ENCODE assay signal across 9 cellular contexts in the genomic region with DNA sequence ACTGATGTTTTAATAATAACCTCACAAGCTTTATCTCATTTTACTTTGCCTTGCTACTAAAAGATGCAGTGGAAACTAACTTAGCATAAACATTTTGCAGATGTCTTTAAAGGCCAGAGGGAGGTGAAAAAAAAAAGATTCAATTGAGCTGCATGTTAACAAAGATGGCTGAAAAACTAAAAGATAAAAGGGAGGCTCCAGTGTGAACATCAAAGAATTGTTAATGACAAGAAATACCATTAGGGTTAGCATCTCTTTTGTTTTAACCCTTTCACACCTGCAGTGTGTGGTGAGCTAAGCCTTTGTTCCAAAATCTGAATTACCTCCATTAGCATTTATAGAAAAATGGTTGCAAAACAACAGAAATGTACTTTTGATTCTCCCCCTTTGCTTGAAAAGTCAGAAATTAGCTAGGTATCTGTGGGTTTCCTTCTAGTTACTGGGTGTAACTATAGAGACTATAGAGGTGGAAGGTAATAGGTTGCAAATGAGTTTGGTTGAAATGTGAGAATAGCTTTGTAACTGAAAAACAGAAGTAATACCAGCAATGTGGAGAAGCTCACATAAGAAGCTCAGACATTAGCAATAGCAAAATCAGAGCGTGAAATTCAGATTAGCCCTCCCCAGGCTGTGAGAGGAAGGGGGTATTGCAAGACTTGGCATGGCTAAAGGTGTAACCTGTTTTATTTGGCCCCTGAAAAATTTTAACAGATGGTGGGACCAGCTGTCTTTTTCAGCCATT. TPM values are rescaled to one million over a fixed set of nuclear protein-coding genes. Genes with fewer than 3 reads are reported as not detected.
DNase-seq lines count a peak whose midpoint lies in the region; ATAC-seq and TF ChIP-seq lines count a peak whose summit lies in the region.
"Had no signal": no experiment of that assay in that cellular context is flagged by ENCODE, and none has a peak within 500 bp of the region (broad histone marks: within the 10 kb centered on the region; RNA-seq: fewer than 3 reads in every experiment).

No MANE protein-coding gene starts in this region.

- TF ChIP-seq CTCF in Loucy (conservative IDR thresholded peaks at IDR 0.05; ENCODE audit: low read length): no peak
- TF ChIP-seq CTCF in vagina (IDR thresholded peaks at IDR 0.05): no peak

- H3K79me2 ChIP-seq in Loucy (ENCODE audit: insufficient read depth, low read length): no peaks in the 10 kb centered on the region

- no peaks in the 10 kb centered on the region for H3K9me3 ChIP-seq in Loucy (ENCODE audit: insufficient read depth, low read depth, low read length)
- no peaks in the 10 kb centered on the region for H3K9me3 ChIP-seq in vagina

- peak overlapping the region; percentile 13; the same call in 1 of the 2 replicates for H2AFZ ChIP-seq in Loucy (ENCODE audit: low read length)

- no peaks in the 10 kb centered on the region for H3K9me2 ChIP-seq in Loucy (replicated peaks; ENCODE audit: low read depth, low read length)

- ATAC-seq in HG02678 (IDR thresholded peaks at IDR 0.05; ENCODE audit: unreplicated experiment) (peak; percentile 85), Right ventricle myocardium inferior (no peak)

- H3K4me1 ChIP-seq in Loucy (ENCODE audit: insufficient read depth, low read length, poor library complexity, severe bottlenecking) (peaks cover 3% of the 10 kb centered on the region), vagina (peaks cover 16% of the 10 kb centered on the region)

- no peaks in the 10 kb centered on the region for H4K20me1 ChIP-seq in Loucy (ENCODE audit: insufficient read depth, low read length, poor library complexity, severe bottlenecking)

- peak overlapping the region; percentile 23 for H3K27ac ChIP-seq in vagina

- H3K27me3 ChIP-seq in Loucy (ENCODE audit: insufficient read depth, low read length, poor library complexity, severe bottlenecking) (no peaks in the 10 kb centered on the region), vagina (no peaks in the 10 kb centered on the region)

- H3K4me3 ChIP-seq in Loucy (ENCODE audit: low read length, poor library complexity, severe bottlenecking) (no peak overlapping the region), vagina (no peak overlapping the region)

- H3K36me3 ChIP-seq in Loucy (ENCODE audit: insufficient read depth, low read length) (no peaks in the 10 kb centered on the region), vagina (no peaks in the 10 kb centered on the region)

- TF ChIP-seq POLR2A in vagina (IDR thresholded peaks at IDR 0.05): no peak

- intact Hi-C loops in vagina (cut with DNase I) (no loop called here), Right ventricle myocardium inferior (cut with DNase I) (no loop called here)

- no peaks in the 10 kb centered on the region for H3F3A ChIP-seq in Loucy (ENCODE audit: low read depth)

- no peak overlapping the region for H3K9ac ChIP-seq in Loucy (ENCODE audit: low read depth, low read length, poor library complexity, severe bottlenecking)

- DNase-seq in NCI-H748 (lab: John Stamatoyannopoulos, UW; ENCODE audit: unreplicated experiment) (peak; percentile 39), NCI-H748 treated with DMSO at 0.1 percent for 48 hours (lab: John Stamatoyannopoulos, UW) (no peak), vagina (ENCODE audit: extremely low spot score in 2 of 2) (no peak), Right ventricle myocardium inferior (ENCODE audit: missing footprints) (no peak)
- no peak for DNase-seq in stimulated activated naive CD4-positive, alpha-beta T cell (lab: John Stamatoyannopoulos, UW)
- no peak for DNase-seq in activated CD8-positive, alpha-beta memory T cell treated with anti-CD3 and anti-CD28 coated beads for 24 hours
- DNase-seq: IMR-90 had no signal

- no peak overlapping the region for H3K4me2 ChIP-seq in Loucy (ENCODE audit: low read depth, low read length, poor library complexity, severe bottlenecking)

RNA-seq across cellular contexts. Expression of a gene that starts 34.8 kb away (rescaled TPM):
- total RNA-seq in vagina (1.7 TPM), Right ventricle myocardium inferior (0.19 TPM)
- total RNA-seq: IMR-90 had no signal
